ENCODE assay signal across 2 cellular contexts in genomic region chr15:41732487-41732886, GRCh38.
TF ChIP-seq lines count a peak whose summit lies in the region.

No MANE protein-coding gene starts in this region.

TF ChIP-seq in HepG2, 621 proteins besides CTCF, POLR2A, EP300 and RAD21:
- peak; percentile 93 to 95 for TF ChIP-seq MAFK (conservative IDR thresholded peaks at IDR 0.05 in 1 of 2, IDR thresholded peaks at IDR 0.05 in 1 of 2; ENCODE audit: low read length in 2 of 2)
- TF ChIP-seq MAFF (IDR thresholded peaks at IDR 0.05; ENCODE audit: low read depth, low read length): peak; percentile 91
- TF ChIP-seq RARG (CRISPR knock-in tag; IDR thresholded peaks at IDR 0.05; ENCODE audit: low read depth): no peak

TF ChIP-seq in K562, 482 proteins besides CTCF, POLR2A, EP300 and RAD21:
- TF ChIP-seq C11orf30 (IDR thresholded peaks at IDR 0.05; ENCODE audit: low read depth) (peak; percentile 66), WHSC1 (IDR thresholded peaks at IDR 0.05; ENCODE audit: low read length) (no peak), CREBBP (IDR thresholded peaks at IDR 0.05; ENCODE audit: low read depth, low read length) (no peak), MAFG (tag; conservative IDR thresholded peaks at IDR 0.05) (peak; percentile 46), ZNF311 (CRISPR knock-in tag; IDR thresholded peaks at IDR 0.05) (no peak), ZNF316 (IDR thresholded peaks at IDR 0.05) (peak; percentile 67), MAFF (IDR thresholded peaks at IDR 0.05; ENCODE audit: low read length) (peak; percentile 78), MAFK (IDR thresholded peaks at IDR 0.05; ENCODE audit: low read length) (peak; percentile 76)
